Comparison of ENCODE assay signal across 11 cellular contexts in the genomic region with DNA sequence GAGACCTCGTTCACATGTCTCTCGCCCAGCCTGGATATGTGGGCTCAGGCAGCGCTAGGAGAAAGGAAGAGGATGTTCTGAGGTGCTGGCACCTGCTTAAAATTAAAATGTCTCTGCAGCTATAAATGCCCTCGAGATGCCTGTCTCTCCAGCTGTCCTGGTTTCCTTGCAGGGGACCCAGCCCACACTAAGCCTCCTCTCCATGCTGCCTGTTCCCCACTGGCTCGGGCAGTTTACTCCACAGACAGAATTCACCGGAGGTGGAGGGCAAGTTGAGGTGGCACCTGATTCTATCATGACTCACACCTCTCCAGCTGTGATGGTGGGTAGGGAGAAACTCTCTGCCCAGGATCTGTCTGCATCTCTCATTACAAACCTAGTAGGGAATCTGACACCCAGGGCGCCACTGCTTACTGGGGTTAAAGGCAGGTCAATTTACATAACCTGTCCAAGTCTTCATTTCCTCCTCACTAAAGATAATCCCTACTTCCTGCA.
DNase-seq lines count a peak whose midpoint lies in the region; ATAC-seq, FAIRE-seq and TF ChIP-seq lines count a peak whose summit lies in the region.
"Had no signal": no experiment of that assay in that cellular context is flagged by ENCODE, and none has a peak within 500 bp of the region (broad histone marks: within the 10 kb centered on the region; RNA-seq: fewer than 3 reads in every experiment).

No MANE protein-coding gene starts in this region.

- H4K20me1 ChIP-seq in PC-3 (ENCODE audit: low read length): no peaks in the 10 kb centered on the region
- H4K20me1 ChIP-seq in HepG2 (ENCODE audit: insufficient read depth, low read length): no peaks in the 10 kb centered on the region

- DNase-seq in A549 (ENCODE audit: low read depth in 1 of 2, low spot score in 1 of 2): peak; percentile 13 to 18
- DNase-seq in PC-3: peak; percentile 76
- peak; percentile 91 for DNase-seq in glomerular visceral epithelial cell (ENCODE audit: extremely low spot score)
- no peak for DNase-seq in HepG2 (ENCODE audit: low spot score)
- no peak for DNase-seq in transverse colon
- DNase-seq: AML-193, amygdala, left ventricle myocardium superior had no signal

- no peak for TF ChIP-seq POLR2A in A549 (IDR thresholded peaks at IDR 0.05; ENCODE audit: low read length)
- no peak for TF ChIP-seq POLR2A in HepG2 (IDR thresholded peaks at IDR 0.05; ENCODE audit: insufficient read depth in 1 of 2, low read depth in 2 of 2, low read length in 2 of 2)
- TF ChIP-seq POLR2A in transverse colon (IDR thresholded peaks at IDR 0.05): no peak

- no peaks in the 10 kb centered on the region for H3K79me2 ChIP-seq in PC-3 (ENCODE audit: low read length)
- no peaks in the 10 kb centered on the region for H3K79me2 ChIP-seq in HepG2 (ENCODE audit: insufficient read depth, low read length)

- no peaks in the 10 kb centered on the region for H3K9me2 ChIP-seq in PC-3 (replicated peaks; ENCODE audit: low read length)

- H3K4me1 ChIP-seq in A549 (peaks cover 11% of the 10 kb centered on the region; the same call in 2 of the 3 replicates), HEK293 (ENCODE audit: control insufficient read depth, insufficient read depth, low read length) (peaks cover 8% of the 10 kb centered on the region), PC-3 (ENCODE audit: insufficient read depth, low read length) (peaks cover 23% of the 10 kb centered on the region), HepG2 (ENCODE audit: insufficient read depth, low read length) (no peaks in the 10 kb centered on the region), transverse colon (no peaks in the 10 kb centered on the region)

- FAIRE-seq in A549 (lab: Jason Lieb, UNC) (no peak), HepG2 (lab: Jason Lieb, UNC) (no peak)

- TF ChIP-seq RAD21 in A549 (conservative IDR thresholded peaks at IDR 0.05 in 1 of 2, IDR thresholded peaks at IDR 0.05 in 1 of 2) (no peak), HepG2 (CRISPR knock-in tag; IDR thresholded peaks at IDR 0.05) (no peak)

- TF ChIP-seq EP300 in A549 (IDR thresholded peaks at IDR 0.05) (no peak), HepG2 (IDR thresholded peaks at IDR 0.05; ENCODE audit: low read depth in 2 of 2, low read length in 2 of 2) (no peak), HepG2 (CRISPR knock-in tag; IDR thresholded peaks at IDR 0.05; ENCODE audit: borderline replicate concordance) (no peak), transverse colon (IDR thresholded peaks at IDR 0.05; ENCODE audit: low read depth) (no peak)

- intact Hi-C loops in PC-3 (cut with micrococcal nuclease): loop anchor here (5.0 to 10.0 kb wide), 3 partner anchors 69 to 417 kb away; partner anchors contain the start of gene SPOCK1
- intact Hi-C loops in HepG2 (cut with micrococcal nuclease; ENCODE audit: unreplicated experiment): no loop called here
- intact Hi-C loops in transverse colon (cut with DNase I; ENCODE audit: low total_unique reads): no loop called here

- in situ Hi-C loops in HepG2 (cut with HindIII; ENCODE audit: extremely low pct_ligation_motif_present, low pct_unique_long_range_greater_than_20kb): loop anchor here (5.0 kb wide), 1 partner anchor 144 kb away; no protein-coding TSS in a partner anchor
- in situ Hi-C loops in transverse colon (cut with MboI; ENCODE audit: low pct_ligation_motif_present in 1 of 4, low pct_unique_long_range_greater_than_20kb in 1 of 4, low sequenced_read_pairs in 3 of 4): no loop called here

- WGBS in A549 (ENCODE audit: missing lambda C conversion rate): 28% methylated on average over 7 of the region's 7 CpGs
- 5% methylated on average over 6 of the region's 7 CpGs for WGBS in HepG2 (ENCODE audit: low lambda C conversion rate)
- 57 to 61% methylated on average over 3 to 7 of the region's 7 CpGs for WGBS in transverse colon (ENCODE audit: low coverage in 1 of 2), 2 donors

- H2AFZ ChIP-seq in PC-3 (ENCODE audit: low read length) (no peak overlapping the region), HepG2 (ENCODE audit: low read length) (no peak overlapping the region)

- no peaks in the 10 kb centered on the region for H3K27me3 ChIP-seq in PC-3 (ENCODE audit: low read length)
- H3K27me3 ChIP-seq in HepG2 (ENCODE audit: control insufficient read depth in 1 of 2, insufficient read depth in 2 of 2, low read length in 2 of 2): no peaks in the 10 kb centered on the region; a peak in 1 of 5 replicates
- no peaks in the 10 kb centered on the region for H3K27me3 ChIP-seq in transverse colon

- no peak overlapping the region for H3K4me3 ChIP-seq in A549
- H3K4me3 ChIP-seq in HEK293 (ENCODE audit: low read depth, low read length): no peak overlapping the region
- no peak overlapping the region for H3K4me3 ChIP-seq in PC-3 (ENCODE audit: low read length)
- no peak overlapping the region for H3K4me3 ChIP-seq in HepG2 (replicated peaks in 1 of 3; ENCODE audit: insufficient read depth in 1 of 3, low read depth in 2 of 3, low read length in 3 of 3)
- H3K4me3 ChIP-seq in transverse colon: no peak overlapping the region

- H3K36me3 ChIP-seq in HEK293 (ENCODE audit: control insufficient read depth in 2 of 2, insufficient read depth in 1 of 2, low read length in 2 of 2) (no peaks in the 10 kb centered on the region), PC-3 (ENCODE audit: low read depth, low read length) (no peaks in the 10 kb centered on the region), HepG2 (replicated peaks in 1 of 2; ENCODE audit: control insufficient read depth in 1 of 2, insufficient read depth in 2 of 2, low read length in 2 of 2) (no peaks in the 10 kb centered on the region), transverse colon (no peaks in the 10 kb centered on the region)

- no peak for TF ChIP-seq CTCF in A549 (IDR thresholded peaks at IDR 0.05)
- no peak for TF ChIP-seq CTCF in HEK293 (tag by site-specific recombination; IDR thresholded peaks at IDR 0.05)
- no peak for TF ChIP-seq CTCF in PC-3 (conservative IDR thresholded peaks at IDR 0.05; ENCODE audit: low read depth, low read length)
- no peak for TF ChIP-seq CTCF in HepG2 (CRISPR knock-in tag; IDR thresholded peaks at IDR 0.05)
- no peak for TF ChIP-seq CTCF in transverse colon (IDR thresholded peaks at IDR 0.05)

- no peaks in the 10 kb centered on the region for H3K9me3 ChIP-seq in A549
- H3K9me3 ChIP-seq in HEK293 (ENCODE audit: control insufficient read depth, insufficient read depth, low read depth, low read length): no peaks in the 10 kb centered on the region
- no peaks in the 10 kb centered on the region for H3K9me3 ChIP-seq in PC-3 (ENCODE audit: low read length)
- no peaks in the 10 kb centered on the region for H3K9me3 ChIP-seq in HepG2 (ENCODE audit: low read length)
- H3K9me3 ChIP-seq in transverse colon: no peaks in the 10 kb centered on the region

- no peaks in the 10 kb centered on the region for H3F3A ChIP-seq in PC-3 (ENCODE audit: low read length, unreplicated experiment)

- H3K27ac ChIP-seq in A549 (peak overlapping the region in 1 of 2 experiments; percentile 1; a peak in 1 of 6 replicates), HEK293 (ENCODE audit: extremely low read depth, low read depth, low read length) (no peak overlapping the region), PC-3 (ENCODE audit: low read length) (0 out of 2 replicates have a peak overlapping the region, but pooled peaks have one; percentile 21), HepG2 (ENCODE audit: extremely low read length, insufficient read depth, low read length) (no peak overlapping the region), transverse colon (no peak overlapping the region)

- H3K9ac ChIP-seq in PC-3 (ENCODE audit: low read length): no peak overlapping the region
- no peak overlapping the region for H3K9ac ChIP-seq in HepG2 (ENCODE audit: insufficient read depth, low read depth, low read length)

- POLR2A ChIA-PET in A549 (lab: Yijun Ruan, JAX): no interaction called here
- POLR2A ChIA-PET in HEK293 (lab: Yijun Ruan, JAX): no interaction called here
- POLR2A ChIA-PET in PC-3 (lab: Charles Lee; ENCODE audit: unreplicated experiment): interaction anchor here (0.5 kb wide), 1 partner anchor 267 kb away, joined by 3 read pairs; no protein-coding TSS in a partner anchor
- POLR2A ChIA-PET in HepG2 (lab: Yijun Ruan, JAX): no interaction called here

- BruUV-seq in PC-3 (replicated peaks; lab: Mats Ljungman, UMichigan): no TSS peak
- BruUV-seq in HepG2 (replicated peaks; lab: Mats Ljungman, UMichigan): no TSS peak

- ATAC-seq in A549 (peak; percentile 14 to 40; a peak in 2 of 6 replicates), PC-3 (peak; percentile 89), HepG2 (no peak), GM19452 (IDR thresholded peaks at IDR 0.05; ENCODE audit: unreplicated experiment) (no peak), GM18519 (IDR thresholded peaks at IDR 0.05; ENCODE audit: low FRiP score, unreplicated experiment) (no peak)

- H3K4me2 ChIP-seq in A549: peak overlapping the region; percentile 11; the same call in 2 of the 3 replicates
- peak overlapping the region; percentile 40 for H3K4me2 ChIP-seq in PC-3 (ENCODE audit: low read length)
- H3K4me2 ChIP-seq in HepG2 (ENCODE audit: low read depth, low read length): no peak overlapping the region

- CTCF ChIA-PET in A549 (lab: Yijun Ruan, JAX) (interaction anchor here (0.8 to 1.1 kb wide), 2 partner anchors 13 to 140 kb away, joined by 3 to 4 read pairs; no protein-coding TSS in a partner anchor), HEK293 (lab: Yijun Ruan, JAX) (interaction anchor here (1.1 to 1.5 kb wide), 3 partner anchors 11 to 146 kb away, joined by 3 read pairs; no protein-coding TSS in a partner anchor), PC-3 (lab: Charles Lee) (interaction anchor here (0.6 kb wide), 1 partner anchor 121 kb away, joined by 3 read pairs; no protein-coding TSS in a partner anchor), HepG2 (lab: Yijun Ruan, JAX; ENCODE audit: low intra/inter-chr PET ratio, low total read pairs) (no interaction called here)

TF ChIP-seq in A549, 52 proteins besides CTCF, POLR2A, EP300 and RAD21 (continues in another document):
- TF ChIP-seq ZSCAN20 (CRISPR knock-in tag; IDR thresholded peaks at IDR 0.05): no peak

TF ChIP-seq in HEK293, 187 proteins besides CTCF, POLR2A, EP300 and RAD21 (continues in another document):
- TF ChIP-seq ZNF132 (tag by site-specific recombination; IDR thresholded peaks at IDR 0.05; ENCODE audit: borderline replicate concordance) (no peak), GLIS1 (tag by site-specific recombination; IDR thresholded peaks at IDR 0.05) (peak; percentile 94)

TF ChIP-seq in HepG2, 621 proteins besides CTCF, POLR2A, EP300 and RAD21 (continues in another document):
- no peak for TF ChIP-seq ZIK1 (CRISPR knock-in tag; IDR thresholded peaks at IDR 0.05; ENCODE audit: borderline replicate concordance, low read depth)

Comparison
In these comparisons a context has a peak if more than half of its experiments do, and no peak if none do; other contexts are left out.
1. ATAC-seq: peak in A549 (2 of 2) and PC-3 (single experiment); none in HepG2 (single experiment), GM19452 (single experiment) and GM18519 (single experiment).
2. DNase-seq: peak in A549 (2 of 2), PC-3 (single experiment) and glomerular visceral epithelial cell (single experiment); none in HepG2 (single experiment) and transverse colon (single experiment).